Comparison of ENCODE assay signal across 9 cellular contexts in genomic region chr3:107543666-107544065, GRCh38. TPM values are rescaled to one million over a fixed set of nuclear protein-coding genes. Genes with fewer than 3 reads are reported as not detected.
DNase-seq lines count a peak whose midpoint lies in the region; TF ChIP-seq lines count a peak whose summit lies in the region.
"Had no signal": no experiment of that assay in that cellular context is flagged by ENCODE, and none has a peak within 500 bp of the region (broad histone marks: within the 10 kb centered on the region; RNA-seq: fewer than 3 reads in every experiment).

No MANE protein-coding gene starts in this region.

- H2AFZ ChIP-seq in Loucy (ENCODE audit: low read length) = no peak overlapping the region

- no peaks in the 10 kb centered on the region for H3F3A ChIP-seq in Loucy (ENCODE audit: low read depth)

- H3K4me3 ChIP-seq in GM06990 (replicated peaks; ENCODE audit: low read depth, low read length) (no peak overlapping the region), Loucy (ENCODE audit: low read length, poor library complexity, severe bottlenecking) (no peak overlapping the region), cardiac fibroblast (replicated peaks in 1 of 2; ENCODE audit: low read depth in 2 of 2, low read length in 2 of 2) (no peak overlapping the region), esophagus squamous epithelium (no peak overlapping the region)
- H3K4me3 ChIP-seq: mucosa of descending colon had no signal

- H3K27me3 ChIP-seq in GM06990 (replicated peaks; ENCODE audit: control insufficient read depth, insufficient read depth, low read length) (no peaks in the 10 kb centered on the region), Loucy (ENCODE audit: insufficient read depth, low read length, poor library complexity, severe bottlenecking) (no peaks in the 10 kb centered on the region), esophagus squamous epithelium (no peaks in the 10 kb centered on the region)

- H3K36me3 Mint-ChIP-seq in nephron (ENCODE audit: low read depth) = peaks cover 6% of the 10 kb centered on the region

- no peak overlapping the region for H3K9ac ChIP-seq in Loucy (ENCODE audit: low read depth, low read length, poor library complexity, severe bottlenecking)

- H3K4me1 Mint-ChIP-seq in nephron = no peaks in the 10 kb centered on the region

- DNase-seq in GM06990 (ENCODE audit: extremely low read depth, insufficient read length) = no peak
- DNase-seq in cardiac fibroblast (ENCODE audit: low read depth in 2 of 2) = peak; percentile 29 to 36
- DNase-seq in NCI-H1436 (lab: John Stamatoyannopoulos, UW) = no peak
- no peak for DNase-seq in esophagus squamous epithelium (lab: John Stamatoyannopoulos, UW)
- no peak for DNase-seq in GF-D8 (lab: John Stamatoyannopoulos, UW)

- H3K27ac Mint-ChIP-seq in nephron = no peak overlapping the region
- H3K27ac Mint-ChIP-seq: brain had no signal

- no peaks in the 10 kb centered on the region for H3K9me3 ChIP-seq in Loucy (ENCODE audit: insufficient read depth, low read depth, low read length)
- H3K9me3 ChIP-seq in esophagus squamous epithelium = no peaks in the 10 kb centered on the region
- H3K9me3 ChIP-seq: mucosa of descending colon had no signal

- H3K4me1 ChIP-seq in Loucy (ENCODE audit: insufficient read depth, low read length, poor library complexity, severe bottlenecking) (peaks cover 3% of the 10 kb centered on the region), esophagus squamous epithelium (no peaks in the 10 kb centered on the region)

- TF ChIP-seq CTCF in GM06990 (IDR thresholded peaks at IDR 0.05; ENCODE audit: insufficient read depth, low read length, poor library complexity, severe bottlenecking) = peak; percentile 16
- peak; percentile 78 for TF ChIP-seq CTCF in Loucy (conservative IDR thresholded peaks at IDR 0.05; ENCODE audit: low read length)
- peak; percentile 11 for TF ChIP-seq CTCF in cardiac fibroblast (IDR thresholded peaks at IDR 0.05; ENCODE audit: low read depth, low read length)
- TF ChIP-seq CTCF in nephron (IDR thresholded peaks at IDR 0.05; ENCODE audit: unreplicated experiment in 3 of 3) = peak in 2 of 3 experiments; percentile 13 to 38
- peak in 1 of 6 experiments; percentile 28 for TF ChIP-seq CTCF in esophagus squamous epithelium (IDR thresholded peaks at IDR 0.05)

- no peak overlapping the region for H3K27ac ChIP-seq in esophagus squamous epithelium

- H3K9me2 ChIP-seq in Loucy (replicated peaks; ENCODE audit: low read depth, low read length) = no peaks in the 10 kb centered on the region

- no peaks in the 10 kb centered on the region for H3K9me3 Mint-ChIP-seq in nephron

- no peaks in the 10 kb centered on the region for H3K27me3 Mint-ChIP-seq in nephron (ENCODE audit: low read depth)
- H3K27me3 Mint-ChIP-seq: brain had no signal

- H4K20me1 ChIP-seq in Loucy (ENCODE audit: insufficient read depth, low read length, poor library complexity, severe bottlenecking) = peaks cover 31% of the 10 kb centered on the region

- 85 to 89% methylated on average over 4 of the region's 4 CpGs for WGBS in esophagus squamous epithelium, 2 donors

- no peak overlapping the region for H3K4me2 ChIP-seq in Loucy (ENCODE audit: low read depth, low read length, poor library complexity, severe bottlenecking)

- TF ChIP-seq POLR2A in esophagus squamous epithelium (IDR thresholded peaks at IDR 0.05) = no peak

- no peak overlapping the region for H3K4me3 Mint-ChIP-seq in nephron
- H3K4me3 Mint-ChIP-seq: brain had no signal

- intact Hi-C loops in esophagus squamous epithelium (cut with DNase I) = no loop called here

- peaks cover 62% of the 10 kb centered on the region for H3K79me2 ChIP-seq in Loucy (ENCODE audit: insufficient read depth, low read length)

- H3K36me3 ChIP-seq in GM06990 (ENCODE audit: control insufficient read depth, insufficient read depth, low read length) (no peaks in the 10 kb centered on the region), Loucy (ENCODE audit: insufficient read depth, low read length) (peaks cover 3% of the 10 kb centered on the region; the same call in 1 of the 2 replicates), esophagus squamous epithelium (peaks cover 0 to 8% (median 0%) of the 10 kb centered on the region in 3 donors)

RNA-seq across cellular contexts. Expression of gene BBX, which starts 20.9 kb away (rescaled TPM):
- total RNA-seq in esophagus squamous epithelium = 10 to 100 TPM; 12.5 to 49.5 (median 35.8) TPM

Comparison
In these comparisons a context has a peak if more than half of its experiments do, and no peak if none do; other contexts are left out.
1. DNase-seq: peak in cardiac fibroblast (2 of 2); none in GM06990 (single experiment), NCI-H1436 (single experiment), esophagus squamous epithelium (single experiment) and GF-D8 (single experiment).